In the genomic region with DNA sequence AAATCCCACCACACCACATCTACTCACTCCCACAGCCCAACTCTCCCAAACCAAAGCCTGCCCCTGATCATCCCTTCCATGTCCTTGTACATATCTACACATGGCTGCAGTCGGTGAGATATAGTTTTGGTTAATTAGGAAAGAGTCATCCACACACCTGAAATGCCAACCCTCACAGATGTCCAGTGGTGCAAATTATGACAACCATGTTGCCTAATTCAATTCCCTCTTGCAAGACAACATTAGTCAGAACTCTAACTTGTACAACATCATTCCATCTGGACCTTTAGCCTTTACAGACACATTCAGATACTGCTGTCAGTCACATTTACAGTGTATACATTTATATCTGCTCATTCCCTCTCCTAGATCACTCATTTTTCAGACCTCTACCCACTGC, we compare ENCODE assay signal across 19 cellular contexts.
"Had no signal": no experiment of that assay in that cellular context is flagged by ENCODE, and none has a peak within 500 bp of the region (broad histone marks: within the 10 kb centered on the region; RNA-seq: fewer than 3 reads in every experiment).

No MANE protein-coding gene starts in this region.

- H3K9me3 Mint-ChIP-seq: activated naive CD4-positive, alpha-beta T cell treated with anti-CD3 and anti-CD28 coated beads, Interleukin-2, amount 10 ng/mL, durations not matched to agents 7 days and 5 days; activated T-helper 2 cell treated with anti-CD3 and anti-CD28 coated beads, Interferon-gamma antibody, Interleukin-2, Interleukin-4, amounts not matched to agents 10 μg/mL and 5 μg/mL and 100 μg/mL, durations not matched to agents 14 hours and 24 hours and 36 hours; effector memory CD8-positive, alpha-beta T cell; mesothelial cell of epicardium; T-helper 2 cell treated with Interferon-gamma antibody and Interleukin-4, amounts not matched to agents 5 μg/mL and 100 μg/mL, for 36 hours had no signal

- H3K27me3 Mint-ChIP-seq: activated naive CD4-positive, alpha-beta T cell treated with anti-CD3 and anti-CD28 coated beads, Interleukin-2, amount 10 ng/mL, durations not matched to agents 7 days and 5 days; effector memory CD8-positive, alpha-beta T cell had no signal

- H3K27ac Mint-ChIP-seq: activated naive CD4-positive, alpha-beta T cell treated with anti-CD3 and anti-CD28 coated beads, Interleukin-2, amount 10 ng/mL, durations not matched to agents 7 days and 5 days; activated T-helper 2 cell treated with anti-CD3 and anti-CD28 coated beads, Interferon-gamma antibody, Interleukin-2, Interleukin-4, amounts not matched to agents 10 μg/mL and 5 μg/mL and 100 μg/mL, durations not matched to agents 14 hours and 24 hours and 36 hours; mesothelial cell of epicardium; T-helper 2 cell treated with Interferon-gamma antibody and Interleukin-4, amounts not matched to agents 5 μg/mL and 100 μg/mL, for 36 hours had no signal

- ATAC-seq: body of pancreas; effector memory CD8-positive, alpha-beta T cell; gastroesophageal sphincter; left cardiac atrium had no signal

- H3K4me3 Mint-ChIP-seq: activated naive CD4-positive, alpha-beta T cell treated with anti-CD3 and anti-CD28 coated beads, Interleukin-2, amount 10 ng/mL, durations not matched to agents 7 days and 5 days; effector memory CD8-positive, alpha-beta T cell; mesothelial cell of epicardium; T-helper 2 cell treated with Interferon-gamma antibody and Interleukin-4, amounts not matched to agents 5 μg/mL and 100 μg/mL, for 36 hours had no signal

- H3K4me3 ChIP-seq: body of pancreas, gastroesophageal sphincter, lung, sigmoid colon had no signal

- H2AFZ ChIP-seq: parathyroid adenoma had no signal

- H3K9me3 ChIP-seq: body of pancreas, gastroesophageal sphincter, sigmoid colon had no signal

- H3K27ac ChIP-seq: body of pancreas, gastroesophageal sphincter, parathyroid adenoma, sigmoid colon had no signal

- FAIRE-seq: urothelium cell line had no signal

- H3K27me3 ChIP-seq: body of pancreas, gastroesophageal sphincter, sigmoid colon had no signal

- H3K4me1 Mint-ChIP-seq: activated naive CD4-positive, alpha-beta T cell treated with anti-CD3 and anti-CD28 coated beads, Interleukin-2, amount 10 ng/mL, durations not matched to agents 7 days and 5 days; mesothelial cell of epicardium had no signal

- H3K9ac ChIP-seq: parathyroid adenoma had no signal

- H3K4me1 ChIP-seq: body of pancreas, gastroesophageal sphincter, parathyroid adenoma had no signal

- DNase-seq: activated CD4-positive, alpha-beta T cell treated with anti-CD3 and anti-CD28 coated beads, Interleukin-2, amount 50 U/mL, for 1 hour; activated CD4-positive, CD25-positive, alpha-beta regulatory T cell; activated naive CD4-positive, alpha-beta T cell treated with anti-CD3 and anti-CD28 coated beads, Interleukin-2, amount 10 ng/mL, durations not matched to agents 7 days and 5 days; amygdala; body of pancreas; dermis blood vessel endothelial cell; effector memory CD8-positive, alpha-beta T cell; erythroblast; left cardiac atrium; sigmoid colon; stimulated activated CD4-positive, alpha-beta T cell treated with anti-CD3 and anti-CD28 coated beads, Interleukin-1b, Interleukin-23, amount 100 ng/mL, for 48 hours; SW 1271 had no signal
